2 cellular contexts compared by ENCODE assay signal in genomic region chr1:59427784-59428183, GRCh38.
TF ChIP-seq lines count a peak whose summit lies in the region.

No MANE protein-coding gene starts in this region.

TF ChIP-seq in A549, 52 proteins besides CTCF, POLR2A, EP300 and RAD21:
- TF ChIP-seq MAFK (IDR thresholded peaks at IDR 0.05; ENCODE audit: partially characterized antibody) (no peak), RARB (CRISPR knock-in tag; IDR thresholded peaks at IDR 0.05) (no peak), HDAC2 (IDR thresholded peaks at IDR 0.05) (no peak), RFX5 (IDR thresholded peaks at IDR 0.05) (no peak), NPAS2 (CRISPR knock-in tag; IDR thresholded peaks at IDR 0.05; ENCODE audit: borderline replicate concordance) (no peak), ZNF302 (CRISPR knock-in tag; IDR thresholded peaks at IDR 0.05) (no peak), CBX2 (IDR thresholded peaks at IDR 0.05; ENCODE audit: borderline replicate concordance, low read depth) (no peak), CEBPB (IDR thresholded peaks at IDR 0.05) (no peak), FOXS1 (CRISPR knock-in tag; IDR thresholded peaks at IDR 0.05) (no peak), MAZ (IDR thresholded peaks at IDR 0.05; ENCODE audit: borderline replicate concordance, low read depth, low read length) (no peak), KDM5A (IDR thresholded peaks at IDR 0.05) (no peak)

TF ChIP-seq in IMR-90, 13 proteins besides CTCF, POLR2A, EP300 and RAD21:
- TF ChIP-seq BHLHE40 (IDR thresholded peaks at IDR 0.05; ENCODE audit: low read depth, low read length), result no peak
